ENCODE assay signal across 19 cellular contexts in genomic region chr3:42853056-42853455, GRCh38. TPM values are rescaled to one million over a fixed set of nuclear protein-coding genes. Genes with fewer than 3 reads are reported as not detected.
A peak's percentile ranks its signal among the peaks of the same experiment; 100 is the strongest.
DNase-seq lines count a peak whose midpoint lies in the region; ATAC-seq, FAIRE-seq and TF ChIP-seq lines count a peak whose summit lies in the region.
"Had no signal": no experiment of that assay in that cellular context is flagged by ENCODE, and none has a peak within 500 bp of the region (broad histone marks: within the 10 kb centered on the region; RNA-seq: fewer than 3 reads in every experiment).

No MANE protein-coding gene starts in this region.

- no peak overlapping the region for H3K27ac ChIP-seq in HEK293 (ENCODE audit: extremely low read depth, low read depth, low read length)
- peak overlapping the region; percentile 61 to 89 for H3K27ac ChIP-seq in liver (ENCODE audit: low read depth in 1 of 2, low read length in 2 of 2)
- H3K27ac ChIP-seq in thyroid gland = peak overlapping the region in 2 of 3 donors; percentile 26 to 37
- no peak overlapping the region for H3K27ac ChIP-seq in kidney (ENCODE audit: low read depth in 2 of 2, low read length in 2 of 2)
- H3K27ac ChIP-seq in testis = no peak overlapping the region
- H3K27ac ChIP-seq: RWPE1 had no signal

- no peak for ATAC-seq in GM19035 (IDR thresholded peaks at IDR 0.05; ENCODE audit: unreplicated experiment)
- ATAC-seq: PC-3 had no signal

- TF ChIP-seq CTCF in HEK293 (tag by site-specific recombination; IDR thresholded peaks at IDR 0.05) (no peak), liver (IDR thresholded peaks at IDR 0.05; ENCODE audit: low read depth, low read length, missing input control) (no peak), thyroid gland (IDR thresholded peaks at IDR 0.05) (no peak), kidney (IDR thresholded peaks at IDR 0.05; ENCODE audit: borderline replicate concordance, extremely low read depth, insufficient read depth) (no peak), testis (IDR thresholded peaks at IDR 0.05) (no peak)

- intact Hi-C loops in thyroid gland (cut with DNase I) (no loop called here), kidney (cut with DNase I) (no loop called here), testis (cut with DNase I; ENCODE audit: low total_unique reads) (no loop called here)

- H3K4me1 ChIP-seq in HEK293 (ENCODE audit: control insufficient read depth, insufficient read depth, low read length) (no peaks in the 10 kb centered on the region), adipocyte (ENCODE audit: control insufficient read depth, insufficient read depth, low read length) (peaks cover 30% of the 10 kb centered on the region), liver (ENCODE audit: control insufficient read depth in 4 of 4, insufficient read depth in 4 of 4, low read length in 3 of 4) (peaks cover 13 to 54% (median 51%) of the 10 kb centered on the region in 4 donors), thyroid gland (peaks cover 0 to 6% of the 10 kb centered on the region in 2 donors), kidney (ENCODE audit: control insufficient read depth in 1 of 2, insufficient read depth in 1 of 2, low read depth in 1 of 2, low read length in 2 of 2) (peaks cover 0 to 2% of the 10 kb centered on the region in 2 donors), testis (peaks cover 14% of the 10 kb centered on the region)

- DNase-seq in adipocyte (ENCODE audit: low read depth) (no peak), thyroid gland (no peak), kidney (no peak), testis (no peak)
- DNase-seq: ACHN, AML-193, DND-41, H7, MG63, NCI-H1048, NCI-H2171, PC-3, SIG-M5 had no signal

- TF ChIP-seq POLR2A in thyroid gland (IDR thresholded peaks at IDR 0.05) = no peak
- no peak for TF ChIP-seq POLR2A in testis (IDR thresholded peaks at IDR 0.05)

- no peak for TF ChIP-seq RAD21 in liver (IDR thresholded peaks at IDR 0.05)

- CTCF ChIA-PET in HEK293 (lab: Yijun Ruan, JAX) = interaction anchor here (0.7 to 1.6 kb wide), 2 partner anchors 8 to 14 kb away, joined by 3 to 6 read pairs; no protein-coding TSS in a partner anchor

- H3K27me3 ChIP-seq in adipocyte (replicated peaks; ENCODE audit: control insufficient read depth, insufficient read depth, low read length) (no peaks in the 10 kb centered on the region), liver (ENCODE audit: control insufficient read depth in 4 of 4, insufficient read depth in 4 of 4, low read length in 3 of 4) (no peaks in the 10 kb centered on the region), thyroid gland (no peaks in the 10 kb centered on the region), testis (no peaks in the 10 kb centered on the region)
- H3K27me3 ChIP-seq: MG63 had no signal

- WGBS in liver = 82% methylated on average over 1 of the region's 1 CpG
- WGBS in thyroid gland, 2 donors = 89 to 100% methylated on average over 1 of the region's 1 CpG
- WGBS in testis, 2 donors = 69 to 88% methylated on average over 1 of the region's 1 CpG

- H3K9ac ChIP-seq in adipocyte (ENCODE audit: low read length) = peak overlapping the region; percentile 74
- peak overlapping the region in 1 of 2 donors; percentile 77 for H3K9ac ChIP-seq in liver (ENCODE audit: low read depth in 1 of 2, low read length in 2 of 2)
- H3K9ac ChIP-seq in kidney (ENCODE audit: low read length in 2 of 2) = no peak overlapping the region

- H3K9me3 ChIP-seq in HEK293 (ENCODE audit: control insufficient read depth, insufficient read depth, low read depth, low read length) = no peaks in the 10 kb centered on the region
- no peaks in the 10 kb centered on the region for H3K9me3 ChIP-seq in adipocyte (ENCODE audit: control insufficient read depth, low read length)
- H3K9me3 ChIP-seq in liver (ENCODE audit: control insufficient read depth in 4 of 4, low read length in 3 of 4) = no peaks in the 10 kb centered on the region
- no peaks in the 10 kb centered on the region for H3K9me3 ChIP-seq in thyroid gland
- no peaks in the 10 kb centered on the region for H3K9me3 ChIP-seq in kidney (ENCODE audit: control insufficient read depth in 1 of 2, low read length in 2 of 2)
- H3K9me3 ChIP-seq in testis = no peaks in the 10 kb centered on the region
- H3K9me3 ChIP-seq: MG63 had no signal

- no peaks in the 10 kb centered on the region for H3K36me3 ChIP-seq in HEK293 (ENCODE audit: control insufficient read depth in 2 of 2, insufficient read depth in 1 of 2, low read length in 2 of 2)
- H3K36me3 ChIP-seq in adipocyte (ENCODE audit: control insufficient read depth, insufficient read depth, low read length, severe bottlenecking) = no peaks in the 10 kb centered on the region
- no peaks in the 10 kb centered on the region for H3K36me3 ChIP-seq in liver (ENCODE audit: control insufficient read depth in 4 of 4, insufficient read depth in 3 of 4, low read depth in 1 of 4, low read length in 3 of 4)
- H3K36me3 ChIP-seq in thyroid gland = no peaks in the 10 kb centered on the region
- H3K36me3 ChIP-seq in kidney (ENCODE audit: control insufficient read depth in 1 of 2, insufficient read depth in 2 of 2, low read length in 2 of 2) = no peaks in the 10 kb centered on the region
- H3K36me3 ChIP-seq in testis (ENCODE audit: low read depth, missing control alignments) = no peaks in the 10 kb centered on the region
- H3K36me3 ChIP-seq: MG63 had no signal

- POLR2A ChIA-PET in HEK293 (lab: Yijun Ruan, JAX) = no interaction called here

- no peak for FAIRE-seq in kidney (lab: Jason Lieb, UNC)

- H3K4me3 ChIP-seq in HEK293 (ENCODE audit: low read depth, low read length) (no peak overlapping the region), adipocyte (ENCODE audit: low read length) (no peak overlapping the region), liver (ENCODE audit: low read depth in 1 of 3, low read length in 3 of 3) (no peak overlapping the region), thyroid gland (replicated peaks in 1 of 3) (no peak overlapping the region), kidney (ENCODE audit: low read length in 2 of 2) (no peak overlapping the region), testis (no peak overlapping the region)
- H3K4me3 ChIP-seq: MG63 had no signal

TF ChIP-seq in HEK293, 187 proteins besides CTCF, POLR2A, EP300 and RAD21:
- TF ChIP-seq ZNF394 (tag by site-specific recombination; IDR thresholded peaks at IDR 0.05; ENCODE audit: borderline replicate concordance) = no peak
- 0 out of 2 replicates have a peak, but pooled peaks have one; percentile 26 for TF ChIP-seq ZNF768 (tag by site-specific recombination; IDR thresholded peaks at IDR 0.05)
- no peak for TF ChIP-seq SP7 (tag by site-specific recombination; IDR thresholded peaks at IDR 0.05)
TF ChIP-seq in HEK293: peak in this region for 1.

TF ChIP-seq in liver, 16 proteins besides CTCF, POLR2A, EP300 and RAD21 (continues in another document):
- TF ChIP-seq RXRA (IDR thresholded peaks at IDR 0.05) (no peak), ZBTB33 (IDR thresholded peaks at IDR 0.05) (no peak), MAX (IDR thresholded peaks at IDR 0.05) (no peak)

RNA-seq across cellular contexts. Expression of gene CYP8B1, which starts 22.6 kb away (rescaled TPM):
- total RNA-seq in liver (100 to 1,000 TPM in 1 of 2 donors, 10 to 100 TPM in 1; 21.2 to 490 TPM), thyroid gland (not detected), kidney (10.4 TPM), testis (not detected)
- polyA plus RNA-seq in liver (100 to 1,000 TPM; 218 to 229 TPM), kidney (ENCODE audit: insufficient read depth, low read depth, low replicate concordance) (4.3 TPM), testis (ENCODE audit: insufficient read depth, low read depth, low replicate concordance) (not detected)
- total RNA-seq: G401, H7, HT-29, PC-3 had no signal

RNA-seq across cellular contexts. Expression of gene ACKR2, which starts 43.8 kb away (rescaled TPM):
- total RNA-seq in liver (10 to 100 TPM; 12.5 to 19.3 TPM), thyroid gland (10 to 100 TPM in 2 of 4 donors, 1 to 10 TPM in 2; 5.6 to 15.3 (median 10.7) TPM), kidney (8.9 TPM), testis (1 to 10 TPM; 3.4 to 7.8 TPM)
- polyA plus RNA-seq in liver (1 to 10 TPM; 7.3 to 9.2 TPM), kidney (ENCODE audit: insufficient read depth, low read depth, low replicate concordance) (0.86 TPM), testis (ENCODE audit: insufficient read depth, low read depth, low replicate concordance) (2.7 TPM)
- total RNA-seq: G401, H7, HT-29 had no signal

RNA-seq across cellular contexts. Expression of gene HIGD1A, which starts 48.8 kb away (rescaled TPM):
- total RNA-seq in liver (100 to 1,000 TPM; 117 to 234 TPM), thyroid gland (100 to 1,000 TPM; 171 to 217 (median 211) TPM), kidney (207 TPM), testis (100 to 1,000 TPM in 1 of 2 donors, 10 to 100 TPM in 1; 95.6 to 110 TPM)
- polyA plus RNA-seq in liver (100 to 1,000 TPM; 256 TPM), kidney (ENCODE audit: insufficient read depth, low read depth, low replicate concordance) (283 TPM), testis (ENCODE audit: insufficient read depth, low read depth, low replicate concordance) (133 TPM)

RNA-seq across cellular contexts. Expression of gene ZNF662, which starts 52.9 kb away (rescaled TPM):
- total RNA-seq in liver (1 to 10 TPM; 2.8 to 3.9 TPM), thyroid gland (10 to 100 TPM in 2 of 4 donors, 1 to 10 TPM in 2; 8.5 to 14.2 (median 9.8) TPM), kidney (12.8 TPM), testis (10 to 100 TPM; 19.2 to 23.5 TPM)
- polyA plus RNA-seq in liver (1 to 10 TPM; 2.2 to 2.5 TPM), kidney (ENCODE audit: insufficient read depth, low read depth, low replicate concordance) (4.9 TPM), testis (ENCODE audit: insufficient read depth, low read depth, low replicate concordance) (11.2 TPM)
- total RNA-seq: G401, H7, HT-29 had no signal

Comparison
In these comparisons a context has a peak if more than half of its experiments do, and no peak if none do; other contexts are left out.
1. H3K27ac ChIP-seq: peak in liver (2 of 2) and thyroid gland (2 of 3); none in HEK293 (single experiment), kidney (0 of 2) and testis (0 of 2).
2. RNA of gene CYP8B1, which starts 22.6 kb away (total RNA-seq): 21.2 to 490 TPM in liver and 10.4 TPM in kidney (single experiment); not detected in testis and not detected in thyroid gland; every median in the first group is over 10 times any median in the second.